ENCODE assay signal across 17 cellular contexts in genomic region chr6:25174678-25175077, GRCh38.
DNase-seq lines count a peak whose midpoint lies in the region; ATAC-seq and TF ChIP-seq lines count a peak whose summit lies in the region.
"Had no signal": no experiment of that assay in that cellular context is flagged by ENCODE, and none has a peak within 500 bp of the region (broad histone marks: within the 10 kb centered on the region; RNA-seq: fewer than 3 reads in every experiment).

No MANE protein-coding gene starts in this region.

- no peak for TF ChIP-seq EP300 in suprapubic skin (IDR thresholded peaks at IDR 0.05)

- ATAC-seq in activated naive CD8-positive, alpha-beta T cell treated with anti-CD3 and anti-CD28 coated beads, Interleukin-2, amount 10 ng/mL, durations not matched to agents 7 days and 5 days (ENCODE audit: low read depth) = peak; percentile 33
- ATAC-seq in lower lobe of right lung = no peak
- ATAC-seq in HG02798 (IDR thresholded peaks at IDR 0.05; ENCODE audit: poor library complexity, unreplicated experiment) = no peak

- no peaks in the 10 kb centered on the region for H3K36me3 Mint-ChIP-seq in T-helper 1 cell treated with Interleukin-12 subunit alpha and Interleukin-12 subunit beta and Interleukin-4 antibody, amounts not matched to agents 30 μg/mL and 1 μg/mL, for 36 hours (ENCODE audit: low read depth)
- H3K36me3 Mint-ChIP-seq in activated naive CD8-positive, alpha-beta T cell treated with anti-CD3 and anti-CD28 coated beads, Interleukin-2, amount 10 ng/mL, durations not matched to agents 7 days and 5 days = peaks cover 4% of the 10 kb centered on the region
- H3K36me3 Mint-ChIP-seq: stimulated activated effector memory CD8-positive, alpha-beta T cell treated with anti-CD3 and anti-CD28 coated beads, Interleukin-12 subunit alpha, Interleukin-12 subunit beta, amount 100 ng/mL, for 72 hours had no signal

- H3K4me3 Mint-ChIP-seq in T-helper 1 cell treated with Interleukin-12 subunit alpha and Interleukin-12 subunit beta and Interleukin-4 antibody, amounts not matched to agents 30 μg/mL and 1 μg/mL, for 36 hours = no peak overlapping the region
- H3K4me3 Mint-ChIP-seq in activated naive CD8-positive, alpha-beta T cell treated with anti-CD3 and anti-CD28 coated beads, Interleukin-2, amount 10 ng/mL, durations not matched to agents 7 days and 5 days = no peak overlapping the region
- H3K4me3 Mint-ChIP-seq: stimulated activated effector memory CD8-positive, alpha-beta T cell treated with anti-CD3 and anti-CD28 coated beads, Interleukin-12 subunit alpha, Interleukin-12 subunit beta, amount 100 ng/mL, for 72 hours had no signal

- no peaks in the 10 kb centered on the region for H3K27me3 Mint-ChIP-seq in T-helper 1 cell treated with Interleukin-12 subunit alpha and Interleukin-12 subunit beta and Interleukin-4 antibody, amounts not matched to agents 30 μg/mL and 1 μg/mL, for 36 hours (ENCODE audit: low read depth)
- no peaks in the 10 kb centered on the region for H3K27me3 Mint-ChIP-seq in activated naive CD8-positive, alpha-beta T cell treated with anti-CD3 and anti-CD28 coated beads, Interleukin-2, amount 10 ng/mL, durations not matched to agents 7 days and 5 days

- no peak for TF ChIP-seq POLR2A in suprapubic skin (IDR thresholded peaks at IDR 0.05)

- WGBS in suprapubic skin = 92% methylated on average over 6 of the region's 6 CpGs

- peaks cover 74% of the 10 kb centered on the region for H3K4me1 Mint-ChIP-seq in T-helper 1 cell treated with Interleukin-12 subunit alpha and Interleukin-12 subunit beta and Interleukin-4 antibody, amounts not matched to agents 30 μg/mL and 1 μg/mL, for 36 hours (ENCODE audit: low read depth)
- H3K4me1 Mint-ChIP-seq in activated naive CD8-positive, alpha-beta T cell treated with anti-CD3 and anti-CD28 coated beads, Interleukin-2, amount 10 ng/mL, durations not matched to agents 7 days and 5 days = peaks cover 35% of the 10 kb centered on the region

- peak overlapping the region; percentile 52 for H3K27ac Mint-ChIP-seq in T-helper 1 cell treated with Interleukin-12 subunit alpha and Interleukin-12 subunit beta and Interleukin-4 antibody, amounts not matched to agents 30 μg/mL and 1 μg/mL, for 36 hours
- no peak overlapping the region for H3K27ac Mint-ChIP-seq in activated naive CD8-positive, alpha-beta T cell treated with anti-CD3 and anti-CD28 coated beads, Interleukin-2, amount 10 ng/mL, durations not matched to agents 7 days and 5 days
- H3K27ac Mint-ChIP-seq: stimulated activated effector memory CD8-positive, alpha-beta T cell treated with anti-CD3 and anti-CD28 coated beads, Interleukin-12 subunit alpha, Interleukin-12 subunit beta, amount 100 ng/mL, for 72 hours had no signal

- H3K36me3 ChIP-seq in lower lobe of right lung = no peaks in the 10 kb centered on the region
- H3K36me3 ChIP-seq in suprapubic skin = no peaks in the 10 kb centered on the region
- H3K36me3 ChIP-seq: esophagus squamous epithelium, Peyer's patch had no signal

- no peaks in the 10 kb centered on the region for H3K9me3 ChIP-seq in lower lobe of right lung
- H3K9me3 ChIP-seq in suprapubic skin = no peaks in the 10 kb centered on the region
- H3K9me3 ChIP-seq: esophagus squamous epithelium, Peyer's patch had no signal

- no peaks in the 10 kb centered on the region for H3K9me3 Mint-ChIP-seq in T-helper 1 cell treated with Interleukin-12 subunit alpha and Interleukin-12 subunit beta and Interleukin-4 antibody, amounts not matched to agents 30 μg/mL and 1 μg/mL, for 36 hours
- H3K9me3 Mint-ChIP-seq in activated naive CD8-positive, alpha-beta T cell treated with anti-CD3 and anti-CD28 coated beads, Interleukin-2, amount 10 ng/mL, durations not matched to agents 7 days and 5 days = peaks cover 4% of the 10 kb centered on the region
- H3K9me3 Mint-ChIP-seq: stimulated activated effector memory CD8-positive, alpha-beta T cell treated with anti-CD3 and anti-CD28 coated beads, Interleukin-12 subunit alpha, Interleukin-12 subunit beta, amount 100 ng/mL, for 72 hours had no signal

- H3K4me1 ChIP-seq in lower lobe of right lung (peaks cover 54% of the 10 kb centered on the region), suprapubic skin (peaks cover 60% of the 10 kb centered on the region)
- H3K4me1 ChIP-seq: Peyer's patch had no signal

- H3K27me3 ChIP-seq in lower lobe of right lung (ENCODE audit: low read depth) (no peaks in the 10 kb centered on the region), suprapubic skin (no peaks in the 10 kb centered on the region)
- H3K27me3 ChIP-seq: dorsolateral prefrontal cortex, esophagus squamous epithelium, Peyer's patch had no signal

- no peak overlapping the region for H3K4me3 ChIP-seq in lower lobe of right lung
- H3K4me3 ChIP-seq in suprapubic skin = no peak overlapping the region
- H3K4me3 ChIP-seq: dorsolateral prefrontal cortex, esophagus squamous epithelium, Peyer's patch had no signal

- H3K27ac ChIP-seq in lower lobe of right lung (peak overlapping the region; percentile 39), suprapubic skin (peak overlapping the region; percentile 57), caudate nucleus (ENCODE audit: low read depth, low read length) (no peak overlapping the region)
- H3K27ac ChIP-seq: C4-2B, Peyer's patch had no signal

- no peak for DNase-seq in T-helper 1 cell
- no peak for DNase-seq in activated naive CD8-positive, alpha-beta T cell treated with anti-CD3 and anti-CD28 coated beads, Interleukin-2, amount 10 ng/mL, durations not matched to agents 7 days and 5 days
- DNase-seq in lower lobe of right lung = no peak
- DNase-seq in suprapubic skin (ENCODE audit: low spot score in 2 of 2) = no peak
- no peak for DNase-seq in cortex of kidney (lab: John Stamatoyannopoulos, UW)
- no peak for DNase-seq in caudate nucleus (lab: John Stamatoyannopoulos, UW)
- DNase-seq: activated effector memory CD4-positive, alpha-beta T cell treated with anti-CD3 and anti-CD28 coated beads, Interleukin-2, amount 50 U/mL, for 16 hours; dorsolateral prefrontal cortex; esophagus squamous epithelium; head of caudate nucleus; NCI-H1092 treated with DMSO at 0.1 percent for 48 hours; occipital lobe; Peyer's patch had no signal

- intact Hi-C loops in lower lobe of right lung (cut with DNase I) = no loop called here

- POLR2A ChIA-PET in activated naive CD8-positive, alpha-beta T cell treated with anti-CD3 and anti-CD28 coated beads, Interleukin-2, amount 10 ng/mL, durations not matched to agents 7 days and 5 days (lab: Charles Lee) = interaction anchor here (1.0 kb wide), 1 partner anchor 37 kb away, joined by 3 read pairs; no protein-coding TSS in a partner anchor

- no peak for TF ChIP-seq CTCF in lower lobe of right lung (IDR thresholded peaks at IDR 0.05)
- TF ChIP-seq CTCF in suprapubic skin (IDR thresholded peaks at IDR 0.05) = no peak
